In the genomic region with DNA sequence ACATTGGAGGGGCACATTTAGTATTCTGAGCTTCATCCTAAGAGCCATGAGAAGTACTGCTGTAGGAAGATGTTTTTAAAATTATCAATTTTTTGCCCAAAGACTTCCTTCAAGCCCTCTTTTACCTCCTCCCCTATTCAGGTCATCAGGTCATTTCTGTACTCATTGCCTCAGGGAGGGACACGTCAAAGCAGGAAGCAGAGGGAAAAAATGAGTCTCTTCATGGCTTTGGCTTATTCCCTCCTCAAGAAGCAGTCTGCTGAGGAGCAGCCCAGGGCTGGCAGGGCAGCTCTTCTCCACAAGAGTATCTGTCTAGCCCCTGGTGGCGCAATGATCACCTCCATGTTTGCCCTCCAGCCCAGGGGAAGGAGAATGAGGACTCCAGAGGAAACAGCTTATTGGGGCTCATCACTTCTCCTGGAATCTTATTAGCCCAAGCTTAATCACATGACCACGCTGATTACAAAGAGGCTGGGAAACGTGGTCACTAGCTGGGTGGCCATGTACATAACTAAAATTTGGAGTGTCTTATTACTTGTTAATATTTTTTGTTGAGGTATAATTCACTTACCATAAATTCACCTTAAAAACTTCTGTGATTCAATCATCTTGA, we compare ENCODE assay signal across 17 cellular contexts. TPM values are rescaled to one million over a fixed set of nuclear protein-coding genes. Genes with fewer than 3 reads are reported as not detected.
A peak's percentile ranks its signal among the peaks of the same experiment; 100 is the strongest.
DNase-seq lines count a peak whose midpoint lies in the region; ATAC-seq and TF ChIP-seq lines count a peak whose summit lies in the region.
"Had no signal": no experiment of that assay in that cellular context is flagged by ENCODE, and none has a peak within 500 bp of the region (broad histone marks: within the 10 kb centered on the region; RNA-seq: fewer than 3 reads in every experiment).

No MANE protein-coding gene starts in this region.

- WGBS in endodermal cell (ENCODE audit: insufficient coverage in 1 of 2, insufficient read length in 1 of 2), 2 experiments: 86 to 100% methylated on average over 2 to 3 of the region's 4 CpGs

- peak; percentile 14 for TF ChIP-seq CTCF in endodermal cell (conservative IDR thresholded peaks at IDR 0.05)

- H3K9ac ChIP-seq in endodermal cell (ENCODE audit: extremely low read depth, low read length, poor library complexity, severe bottlenecking): no peak overlapping the region
- H3K9ac ChIP-seq: KMS-11 had no signal

- H3K4me1 ChIP-seq in endodermal cell (ENCODE audit: control insufficient read depth, insufficient read depth, low read length): peaks cover 4% of the 10 kb centered on the region

- H3K36me3 ChIP-seq in endodermal cell (ENCODE audit: control insufficient read depth, insufficient read depth, low read length): no peaks in the 10 kb centered on the region
- H3K36me3 ChIP-seq: MG63 had no signal

- DNase-seq in activated naive CD8-positive, alpha-beta T cell treated with anti-CD3 and anti-CD28 coated beads, Interleukin-2, amount 10 ng/mL, durations not matched to agents 7 days and 5 days: no peak
- no peak for DNase-seq in activated naive CD8-positive, alpha-beta T cell treated with anti-CD3 and anti-CD28 coated beads for 36 hours
- DNase-seq in NCI-H2029 (lab: John Stamatoyannopoulos, UW) (peak; percentile 79), endodermal cell (no peak), NCI-H187 treated with DMSO at 0.1 percent for 48 hours (lab: John Stamatoyannopoulos, UW) (no peak)
- DNase-seq: CD4-positive, alpha-beta T cell; GOT3; MG63; NCI-H187; NCI-H2227 treated with DMSO at 0.1 percent for 48 hours; NCI-H526; SHP77 treated with DMSO at 0.1 percent for 48 hours had no signal

- H3K9me3 Mint-ChIP-seq in activated naive CD8-positive, alpha-beta T cell treated with anti-CD3 and anti-CD28 coated beads, Interleukin-2, amount 10 ng/mL, durations not matched to agents 7 days and 5 days: no peaks in the 10 kb centered on the region
- no peaks in the 10 kb centered on the region for H3K9me3 Mint-ChIP-seq in activated naive CD8-positive, alpha-beta T cell treated with anti-CD3 and anti-CD28 coated beads for 36 hours
- peaks cover 2% of the 10 kb centered on the region for H3K9me3 Mint-ChIP-seq in endodermal cell
- H3K9me3 Mint-ChIP-seq: CD4-positive, alpha-beta T cell had no signal

- POLR2A ChIA-PET in activated naive CD8-positive, alpha-beta T cell treated with anti-CD3 and anti-CD28 coated beads, Interleukin-2, amount 10 ng/mL, durations not matched to agents 7 days and 5 days (lab: Charles Lee): no interaction called here

- ATAC-seq in activated naive CD8-positive, alpha-beta T cell treated with anti-CD3 and anti-CD28 coated beads, Interleukin-2, amount 10 ng/mL, durations not matched to agents 7 days and 5 days (ENCODE audit: low read depth): no peak
- ATAC-seq in HG03342 (IDR thresholded peaks at IDR 0.05; ENCODE audit: unreplicated experiment) (no peak), GM19035 (IDR thresholded peaks at IDR 0.05; ENCODE audit: unreplicated experiment) (no peak)

- H3K27ac ChIP-seq in endodermal cell (ENCODE audit: low read depth, low read length): no peak overlapping the region
- H3K27ac ChIP-seq: KMS-11 had no signal

- H3K4me3 Mint-ChIP-seq in activated naive CD8-positive, alpha-beta T cell treated with anti-CD3 and anti-CD28 coated beads, Interleukin-2, amount 10 ng/mL, durations not matched to agents 7 days and 5 days: no peak overlapping the region
- no peak overlapping the region for H3K4me3 Mint-ChIP-seq in activated naive CD8-positive, alpha-beta T cell treated with anti-CD3 and anti-CD28 coated beads for 36 hours
- H3K4me3 Mint-ChIP-seq in endodermal cell: no peak overlapping the region
- H3K4me3 Mint-ChIP-seq: B cell; CD4-positive, alpha-beta T cell had no signal

- H3K4me1 Mint-ChIP-seq in activated naive CD8-positive, alpha-beta T cell treated with anti-CD3 and anti-CD28 coated beads, Interleukin-2, amount 10 ng/mL, durations not matched to agents 7 days and 5 days: no peaks in the 10 kb centered on the region
- H3K4me1 Mint-ChIP-seq in activated naive CD8-positive, alpha-beta T cell treated with anti-CD3 and anti-CD28 coated beads for 36 hours: no peaks in the 10 kb centered on the region
- H3K4me1 Mint-ChIP-seq in endodermal cell: peaks cover 8% of the 10 kb centered on the region
- H3K4me1 Mint-ChIP-seq: B cell had no signal

- peak overlapping the region; percentile 50 for H3K27ac Mint-ChIP-seq in activated naive CD8-positive, alpha-beta T cell treated with anti-CD3 and anti-CD28 coated beads, Interleukin-2, amount 10 ng/mL, durations not matched to agents 7 days and 5 days
- no peak overlapping the region for H3K27ac Mint-ChIP-seq in activated naive CD8-positive, alpha-beta T cell treated with anti-CD3 and anti-CD28 coated beads for 36 hours
- no peak overlapping the region for H3K27ac Mint-ChIP-seq in endodermal cell
- H3K27ac Mint-ChIP-seq: B cell; CD4-positive, alpha-beta T cell had no signal

- H3K36me3 Mint-ChIP-seq in activated naive CD8-positive, alpha-beta T cell treated with anti-CD3 and anti-CD28 coated beads, Interleukin-2, amount 10 ng/mL, durations not matched to agents 7 days and 5 days: no peaks in the 10 kb centered on the region
- H3K36me3 Mint-ChIP-seq in activated naive CD8-positive, alpha-beta T cell treated with anti-CD3 and anti-CD28 coated beads for 36 hours: no peaks in the 10 kb centered on the region
- H3K36me3 Mint-ChIP-seq in endodermal cell (ENCODE audit: low read depth): no peaks in the 10 kb centered on the region

- H3K9me3 ChIP-seq in endodermal cell (ENCODE audit: control insufficient read depth, low read length): no peaks in the 10 kb centered on the region
- H3K9me3 ChIP-seq: MG63 had no signal

- no peak overlapping the region for H3K4me3 ChIP-seq in endodermal cell (ENCODE audit: low read length)
- H3K4me3 ChIP-seq: MG63 had no signal

- H3K27me3 Mint-ChIP-seq in activated naive CD8-positive, alpha-beta T cell treated with anti-CD3 and anti-CD28 coated beads, Interleukin-2, amount 10 ng/mL, durations not matched to agents 7 days and 5 days: peaks cover 55% of the 10 kb centered on the region
- H3K27me3 Mint-ChIP-seq in activated naive CD8-positive, alpha-beta T cell treated with anti-CD3 and anti-CD28 coated beads for 36 hours: peaks cover 42% of the 10 kb centered on the region
- H3K27me3 Mint-ChIP-seq in endodermal cell (ENCODE audit: insufficient read depth): peaks cover 53% of the 10 kb centered on the region

- H3K27me3 ChIP-seq in endodermal cell (ENCODE audit: control insufficient read depth, insufficient read depth, low read length, poor library complexity, severe bottlenecking): peaks cover 37% of the 10 kb centered on the region

RNA-seq across cellular contexts. Expression of a gene that starts 44.2 kb away (rescaled TPM):
- total RNA-seq in activated naive CD8-positive, alpha-beta T cell treated with anti-CD3 and anti-CD28 coated beads, Interleukin-2, amount 10 ng/mL, durations not matched to agents 7 days and 5 days: not detected
- under 1 TPM in 1 of 2 experiments, not detected in 1; 0.24 TPM for total RNA-seq in activated naive CD8-positive, alpha-beta T cell treated with anti-CD3 and anti-CD28 coated beads for 36 hours
- total RNA-seq in endodermal cell: 1 to 10 TPM; 1.2 to 1.6 TPM
- polyA plus RNA-seq in endodermal cell (2013, experiment 1 of 2): 4.4 TPM
- polyA plus RNA-seq in endodermal cell (2013, experiment 2 of 2): 3.9 TPM
- total RNA-seq: B cell; T-helper 2 cell treated with Interferon-gamma antibody and Interleukin-4, amounts not matched to agents 100 ng/mL and 5 ng/mL, for 36 hours had no signal
